8 cellular contexts compared by ENCODE assay signal in the genomic region with DNA sequence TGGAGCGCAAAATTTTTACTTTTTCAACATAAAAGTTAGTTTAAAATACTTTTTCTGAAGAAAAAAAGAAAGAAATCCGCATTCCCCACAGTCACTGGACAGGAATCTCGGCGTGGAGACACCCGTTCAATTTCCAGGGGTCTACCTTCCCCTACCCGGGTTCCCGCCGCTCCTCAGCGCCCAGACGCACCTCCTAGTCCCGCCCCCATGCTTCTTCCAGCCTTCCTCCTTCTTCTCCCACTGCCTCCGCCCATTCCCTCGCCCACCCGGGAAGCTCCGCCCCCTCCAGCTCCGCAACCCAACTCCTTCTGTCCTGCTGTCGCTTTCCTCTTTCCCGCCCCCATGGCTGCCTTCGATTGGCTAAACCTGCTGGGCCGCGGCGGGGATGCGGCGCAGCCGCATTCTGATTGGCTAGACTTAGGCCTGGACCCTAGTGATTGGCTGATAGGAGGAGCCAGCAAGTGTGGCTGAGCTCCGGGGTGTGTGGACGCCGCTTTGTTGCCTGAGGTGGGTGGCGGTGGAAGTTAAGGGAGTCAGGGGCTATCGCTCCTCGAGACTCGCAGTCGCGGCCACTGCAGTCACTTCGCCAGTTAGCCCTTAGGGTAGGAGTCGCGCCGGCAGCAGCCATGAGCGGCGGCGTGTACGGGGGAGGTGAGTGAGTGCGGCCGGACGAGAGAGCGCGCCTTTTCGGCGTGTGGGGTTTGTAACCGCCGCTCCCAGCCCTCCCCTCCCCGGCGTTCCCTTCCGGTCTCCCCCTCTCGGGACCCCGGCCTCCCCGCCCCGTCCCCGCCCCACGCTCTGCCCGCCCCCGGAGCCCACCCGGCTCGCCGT. TPM values are rescaled to one million over a fixed set of nuclear protein-coding genes. Genes with fewer than 3 reads are reported as not detected.
A peak's percentile ranks its signal among the peaks of the same experiment; 100 is the strongest.
DNase-seq lines count a peak whose midpoint lies in the region; ATAC-seq and TF ChIP-seq lines count a peak whose summit lies in the region.

ACTL6A (plus strand) TSS at position 460 of the 831 bp plus-strand sequence; CDS start at position 627, 167 bp downstream.

- H3K4me1 Mint-ChIP-seq in activated naive CD8-positive, alpha-beta T cell (ENCODE audit: low read depth) = peaks cover 31% of the 10 kb centered on the region

- no peaks in the 10 kb centered on the region for H3K9me3 ChIP-seq in testis

- peaks cover 4% of the 10 kb centered on the region for H3K4me1 ChIP-seq in testis

- no peak for TF ChIP-seq CTCF in GM10248 (IDR thresholded peaks at IDR 0.05; ENCODE audit: control extremely low read depth, extremely low read depth, low read depth, missing control alignments)
- TF ChIP-seq CTCF in omental fat pad (IDR thresholded peaks at IDR 0.05) = no peak
- no peak for TF ChIP-seq CTCF in testis (IDR thresholded peaks at IDR 0.05)

- intact Hi-C loops in testis (cut with DNase I; ENCODE audit: low total_unique reads) = no loop called here

- CTCF ChIA-PET in GM10248 (lab: Yijun Ruan, JAX) = interaction anchor here (0.8 to 1.9 kb wide), 10 partner anchors 13 to 547 kb away, joined by 3 to 7 read pairs (median 3); partner anchors contain the start of genes MFN1, MRPL47 and NDUFB5

- no peaks in the 10 kb centered on the region for H3K36me3 Mint-ChIP-seq in activated naive CD8-positive, alpha-beta T cell

- peak; percentile 98 for DNase-seq in GM10248 (ENCODE audit: extremely low spot score)
- DNase-seq in NCI-H1105 (lab: John Stamatoyannopoulos, UW) = peak; percentile 100
- peak; percentile 99 for DNase-seq in SKM-1 treated with dmso at 0.1 percent for 144 hours (lab: John Stamatoyannopoulos, UW; ENCODE audit: unreplicated experiment)
- peak; percentile 100 for DNase-seq in glomerular visceral epithelial cell (ENCODE audit: extremely low spot score)
- peak; percentile 95 for DNase-seq in omental fat pad (ENCODE audit: low spot score)
- peak; percentile 100 for DNase-seq in testis

- H3K36me3 ChIP-seq in testis (ENCODE audit: low read depth, missing control alignments) = no peaks in the 10 kb centered on the region

- ATAC-seq in HG02623 (IDR thresholded peaks at IDR 0.05; ENCODE audit: unreplicated experiment) = peak; percentile 96
- ATAC-seq in omental fat pad (ENCODE audit: low FRiP score) = peak; percentile 98

- 1 to 2% methylated on average over 38 to 59 of the region's 65 CpGs for WGBS in testis, 2 donors

- no peaks in the 10 kb centered on the region for H3K9me3 Mint-ChIP-seq in activated naive CD8-positive, alpha-beta T cell (ENCODE audit: low read depth)

- peak within 1 kb of the TSS; percentile 98 for H3K4me3 Mint-ChIP-seq in activated naive CD8-positive, alpha-beta T cell

- no peaks in the 10 kb centered on the region for H3K27me3 Mint-ChIP-seq in activated naive CD8-positive, alpha-beta T cell

- TF ChIP-seq POLR2A in testis (IDR thresholded peaks at IDR 0.05) = no peak

- no peaks in the 10 kb centered on the region for H3K27me3 ChIP-seq in testis

- peak within 1 kb of the TSS; percentile 99 for H3K27ac Mint-ChIP-seq in activated naive CD8-positive, alpha-beta T cell

- H3K27ac ChIP-seq in testis = peak within 1 kb of the TSS; percentile 91 to 93

- H3K4me3 ChIP-seq in testis = peak within 1 kb of the TSS; percentile 85 to 93

- POLR2A ChIA-PET in GM10248 (lab: Yijun Ruan, JAX) = interaction anchor here (0.5 to 1.2 kb wide), 7 partner anchors 11 to 238 kb away, joined by 3 to 4 read pairs (median 3); partner anchors contain the start of genes GNB4 and MFN1

RNA-seq across cellular contexts. Expression of gene ACTL6A, which starts in this region (rescaled TPM):
- total RNA-seq in omental fat pad (10 to 100 TPM; 25.6 to 50.4 (median 33.4) TPM), testis (10 to 100 TPM; 68.4 to 84.4 TPM)
- 143 TPM for polyA plus RNA-seq in testis (ENCODE audit: insufficient read depth, low read depth, low replicate concordance)

Comparison
In these comparisons a context has a peak if more than half of its experiments do, and no peak if none do; other contexts are left out.
1. Peak in every context shown above with its lines: DNase-seq, ATAC-seq, H3K4me3 ChIP-seq and H3K27ac ChIP-seq.